Comparison of ENCODE assay signal across 11 cellular contexts in genomic region chr22:36397081-36397766, GRCh38. TPM values are rescaled to one million over a fixed set of nuclear protein-coding genes. Genes with fewer than 3 reads are reported as not detected.
DNase-seq lines count a peak whose midpoint lies in the region; ATAC-seq and TF ChIP-seq lines count a peak whose summit lies in the region.
"Had no signal": no experiment of that assay in that cellular context is flagged by ENCODE, and none has a peak within 500 bp of the region (broad histone marks: within the 10 kb centered on the region; RNA-seq: fewer than 3 reads in every experiment).

No MANE protein-coding gene starts in this region.

- H4K20me1 ChIP-seq in PC-9 (ENCODE audit: insufficient read depth) = no peaks in the 10 kb centered on the region

- peaks cover 70% of the 10 kb centered on the region for H3F3A ChIP-seq in PC-9 (ENCODE audit: insufficient read depth, low read depth)

- no peaks in the 10 kb centered on the region for H3K79me2 ChIP-seq in PC-9 (ENCODE audit: low read depth)

- H3K27ac Mint-ChIP-seq in Calu3 (ENCODE audit: unreplicated experiment) = peak overlapping the region; percentile 87
- H3K27ac Mint-ChIP-seq in activated T-helper 17 cell treated with anti-CD3 and anti-CD28 coated beads, Interleukin-2, amount 50 U/mL, for 72 hours = no peak overlapping the region
- H3K27ac Mint-ChIP-seq: T-helper 1 cell treated with Interleukin-12 subunit alpha and Interleukin-12 subunit beta and Interleukin-4 antibody, amounts not matched to agents 30 μg/mL and 1 μg/mL, for 36 hours had no signal

- H3K4me3 ChIP-seq in PC-9 = no peak overlapping the region
- no peak overlapping the region for H3K4me3 ChIP-seq in epithelial cell of proximal tubule (ENCODE audit: low read depth, low read length)
- no peak overlapping the region for H3K4me3 ChIP-seq in neutrophil (ENCODE audit: low read depth in 1 of 2, low read length in 1 of 2)
- H3K4me3 ChIP-seq: spleen had no signal

- no peaks in the 10 kb centered on the region for H3K9me2 ChIP-seq in PC-9 (ENCODE audit: insufficient read depth)

- no peak overlapping the region for H3K4me3 Mint-ChIP-seq in Calu3 (ENCODE audit: low read depth, unreplicated experiment)
- no peak overlapping the region for H3K4me3 Mint-ChIP-seq in activated T-helper 17 cell treated with anti-CD3 and anti-CD28 coated beads, Interleukin-2, amount 50 U/mL, for 72 hours
- H3K4me3 Mint-ChIP-seq in activated T-cell treated with anti-CD3 and anti-CD28 coated beads, Interleukin-2, amount 50 U/mL, for 4 hours = no peak overlapping the region
- H3K4me3 Mint-ChIP-seq: T-helper 1 cell treated with Interleukin-12 subunit alpha and Interleukin-12 subunit beta and Interleukin-4 antibody, amounts not matched to agents 30 μg/mL and 1 μg/mL, for 36 hours had no signal

- H3K36me3 Mint-ChIP-seq in Calu3 (ENCODE audit: insufficient read depth, unreplicated experiment) = peaks cover 17% of the 10 kb centered on the region
- no peaks in the 10 kb centered on the region for H3K36me3 Mint-ChIP-seq in activated T-helper 17 cell treated with anti-CD3 and anti-CD28 coated beads, Interleukin-2, amount 50 U/mL, for 72 hours (ENCODE audit: low read depth)
- H3K36me3 Mint-ChIP-seq in activated T-cell treated with anti-CD3 and anti-CD28 coated beads, Interleukin-2, amount 50 U/mL, for 4 hours (ENCODE audit: insufficient read depth) = no peaks in the 10 kb centered on the region

- POLR2A ChIA-PET in PC-9 (lab: Charles Lee; ENCODE audit: unreplicated experiment) = interaction anchor here (0.6 to 0.7 kb wide), 3 partner anchors 8 to 68 kb away, joined by 4 to 8 read pairs (median 7); no protein-coding TSS in a partner anchor

- H3K36me3 ChIP-seq in PC-9 (ENCODE audit: low read depth) (no peaks in the 10 kb centered on the region), neutrophil (no peaks in the 10 kb centered on the region)
- H3K36me3 ChIP-seq: spleen had no signal

- DNase-seq in Calu3 (peak; percentile 50), PC-9 (peak; percentile 61 to 90), epithelial cell of proximal tubule (ENCODE audit: low read depth) (no peak), DMS79 (lab: John Stamatoyannopoulos, UW) (no peak), DMS153 treated with DMSO at 0.1 percent for 48 hours (lab: John Stamatoyannopoulos, UW; ENCODE audit: unreplicated experiment) (no peak)
- DNase-seq in activated T-cell treated with anti-CD3 and anti-CD28 coated beads, Interleukin-2, amount 50 U/mL, for 4 hours = no peak
- DNase-seq: NCI-H774, spleen had no signal

- peak overlapping the region; percentile 78 for H3K27ac ChIP-seq in PC-9
- peak overlapping the region; percentile 86 for H3K27ac ChIP-seq in neutrophil

- H3K27me3 ChIP-seq in PC-9 (ENCODE audit: insufficient read depth, low read depth) (no peaks in the 10 kb centered on the region), neutrophil (no peaks in the 10 kb centered on the region)
- H3K27me3 ChIP-seq: spleen had no signal

- H3K9me3 Mint-ChIP-seq in Calu3 (ENCODE audit: low read depth, unreplicated experiment) = no peaks in the 10 kb centered on the region
- H3K9me3 Mint-ChIP-seq in activated T-helper 17 cell treated with anti-CD3 and anti-CD28 coated beads, Interleukin-2, amount 50 U/mL, for 72 hours = no peaks in the 10 kb centered on the region
- H3K9me3 Mint-ChIP-seq in activated T-cell treated with anti-CD3 and anti-CD28 coated beads, Interleukin-2, amount 50 U/mL, for 4 hours = no peaks in the 10 kb centered on the region
- H3K9me3 Mint-ChIP-seq: T-helper 1 cell treated with Interleukin-12 subunit alpha and Interleukin-12 subunit beta and Interleukin-4 antibody, amounts not matched to agents 30 μg/mL and 1 μg/mL, for 36 hours had no signal

- no peak for ATAC-seq in activated T-helper 17 cell treated with anti-CD3 and anti-CD28 coated beads, Interleukin-2, amount 50 U/mL, for 72 hours (replicated peaks)
- ATAC-seq in activated T-cell treated with anti-CD3 and anti-CD28 coated beads, Interleukin-2, amount 50 U/mL, for 4 hours = no peak

- TSS peak; percentile 98 for BruUV-seq in Calu3 (replicated peaks; lab: Mats Ljungman, UMichigan)
- TSS peak; percentile 64 for BruUV-seq in PC-9 (replicated peaks; lab: Mats Ljungman, UMichigan)

- no peak for TF ChIP-seq CTCF in Calu3 (IDR thresholded peaks at IDR 0.05; ENCODE audit: unreplicated experiment)
- no peak for TF ChIP-seq CTCF in PC-9 (conservative IDR thresholded peaks at IDR 0.05)
- TF ChIP-seq CTCF in epithelial cell of proximal tubule (conservative IDR thresholded peaks at IDR 0.05; ENCODE audit: low read depth, low read length) = peak; percentile 17
- no peak for TF ChIP-seq CTCF in neutrophil (IDR thresholded peaks at IDR 0.05)

- peaks cover 57% of the 10 kb centered on the region for H3K4me1 Mint-ChIP-seq in Calu3 (ENCODE audit: low read depth, unreplicated experiment)
- H3K4me1 Mint-ChIP-seq in activated T-helper 17 cell treated with anti-CD3 and anti-CD28 coated beads, Interleukin-2, amount 50 U/mL, for 72 hours = peaks cover 13% of the 10 kb centered on the region
- peaks cover 17% of the 10 kb centered on the region for H3K4me1 Mint-ChIP-seq in activated T-cell treated with anti-CD3 and anti-CD28 coated beads, Interleukin-2, amount 50 U/mL, for 4 hours (ENCODE audit: low read depth)

- H3K9me3 ChIP-seq in PC-9 (ENCODE audit: insufficient read depth, low read depth) (no peaks in the 10 kb centered on the region), neutrophil (no peaks in the 10 kb centered on the region)
- H3K9me3 ChIP-seq: spleen had no signal

- H2AFZ ChIP-seq in PC-9 = no peak overlapping the region

- H3K4me1 ChIP-seq in PC-9 (replicated peaks; ENCODE audit: insufficient read depth) = peaks cover 79% of the 10 kb centered on the region
- H3K4me1 ChIP-seq in neutrophil (ENCODE audit: control insufficient read depth in 1 of 2, insufficient read depth in 1 of 2, low read depth in 1 of 2, low read length in 1 of 2) = peaks cover 87 to 88% of the 10 kb centered on the region in 2 experiments

- CTCF ChIA-PET in Calu3 (lab: Charles Lee) = interaction anchor here (0.9 to 1.2 kb wide), 5 partner anchors 10 to 65 kb away, joined by 4 to 5 read pairs (median 4); partner anchors contain the start of gene MYH9
- CTCF ChIA-PET in PC-9 (lab: Charles Lee) = no interaction called here

- H3K4me2 ChIP-seq in PC-9 = peak overlapping the region; percentile 51

- H3K27me3 Mint-ChIP-seq in Calu3 (ENCODE audit: unreplicated experiment) = no peaks in the 10 kb centered on the region
- H3K27me3 Mint-ChIP-seq in activated T-helper 17 cell treated with anti-CD3 and anti-CD28 coated beads, Interleukin-2, amount 50 U/mL, for 72 hours = no peaks in the 10 kb centered on the region
- no peaks in the 10 kb centered on the region for H3K27me3 Mint-ChIP-seq in activated T-cell treated with anti-CD3 and anti-CD28 coated beads, Interleukin-2, amount 50 U/mL, for 4 hours (ENCODE audit: low read depth)

- intact Hi-C loops in Calu3 (cut with micrococcal nuclease; ENCODE audit: unreplicated experiment) (no loop called here), PC-9 (cut with micrococcal nuclease; ENCODE audit: unreplicated experiment) (no loop called here)

RNA-seq across cellular contexts. Expression of gene MYH9, which starts 9.5 kb away (rescaled TPM):
- total RNA-seq in Calu3 (2022) = 526 and 606 TPM in 2 replicates
- 758 and 776 TPM in 2 replicates for total RNA-seq in PC-9 (2021)
- 797 and 896 TPM in 2 replicates for total RNA-seq in epithelial cell of proximal tubule
- 100 to 1,000 TPM; 782 to 800 TPM for total RNA-seq in activated T-helper 17 cell treated with anti-CD3 and anti-CD28 coated beads, Interleukin-2, amount 50 U/mL, for 72 hours
- total RNA-seq in activated T-cell treated with anti-CD3 and anti-CD28 coated beads, Interleukin-2, amount 50 U/mL, for 4 hours = 100 to 1,000 TPM; 673 to 753 (median 716) TPM

Comparison
In these comparisons a context has a peak if more than half of its experiments do, and no peak if none do; other contexts are left out.
1. DNase-seq: peak in Calu3 (single experiment) and PC-9 (2 of 2); none in epithelial cell of proximal tubule (single experiment), DMS79 (single experiment), DMS153 treated with DMSO at 0.1 percent for 48 hours (single experiment) and activated T-cell treated with anti-CD3 and anti-CD28 coated beads, Interleukin-2, amount 50 U/mL, for 4 hours (single experiment).